Comparison of ENCODE assay signal across 15 cellular contexts in genomic region chr12:67633708-67634107, GRCh38. TPM values are rescaled to one million over a fixed set of nuclear protein-coding genes. Genes with fewer than 3 reads are reported as not detected.
DNase-seq lines count a peak whose midpoint lies in the region; ATAC-seq and TF ChIP-seq lines count a peak whose summit lies in the region.
"Had no signal": no experiment of that assay in that cellular context is flagged by ENCODE, and none has a peak within 500 bp of the region (broad histone marks: within the 10 kb centered on the region; RNA-seq: fewer than 3 reads in every experiment).

No MANE protein-coding gene starts in this region.

- H3K4me3 ChIP-seq in CD8-positive, alpha-beta T cell (ENCODE audit: low read depth, low read length) = no peak overlapping the region
- H3K4me3 ChIP-seq in mesenchymal stem cell (ENCODE audit: insufficient read depth in 1 of 2, low read depth in 1 of 2, low read length in 2 of 2) = no peak overlapping the region
- H3K4me3 ChIP-seq: BLaER1 treated with 17β-estradiol and CSF1 and Interleukin-3, amounts not matched to agents 10 nM and 100 nM; psoas muscle had no signal

- H3K14ac ChIP-seq in mesenchymal stem cell (ENCODE audit: low read length in 2 of 2) = no peak overlapping the region

- H3K4me1 Mint-ChIP-seq in CD8-positive, alpha-beta T cell (ENCODE audit: low read depth) = peaks cover 63% of the 10 kb centered on the region
- H3K4me1 Mint-ChIP-seq in activated naive CD8-positive, alpha-beta T cell treated with anti-CD3 and anti-CD28 coated beads, Interleukin-2, amount 50 U/mL, for 24 hours = peaks cover 62% of the 10 kb centered on the region
- peaks cover 46 to 77% (median 68%) of the 10 kb centered on the region in 4 donors for H3K4me1 Mint-ChIP-seq in naive thymus-derived CD8-positive, alpha-beta T cell

- no peak overlapping the region for H3K4ac ChIP-seq in mesenchymal stem cell (ENCODE audit: low read depth in 1 of 2, low read length in 2 of 2)

- no peak overlapping the region for H4K91ac ChIP-seq in mesenchymal stem cell (ENCODE audit: low read length)

- CTCF ChIA-PET in CD8-positive, alpha-beta T cell (lab: Charles Lee) = interaction anchor here (1.3 to 2.7 kb wide), 4 partner anchors 9 to 192 kb away, joined by 3 to 19 read pairs (median 8); partner anchors contain the start of gene DYRK2

- H3K27ac Mint-ChIP-seq in CD8-positive, alpha-beta T cell = peak overlapping the region; percentile 68
- H3K27ac Mint-ChIP-seq in activated naive CD8-positive, alpha-beta T cell treated with anti-CD3 and anti-CD28 coated beads, Interleukin-2, amount 50 U/mL, for 24 hours = peak overlapping the region; percentile 53
- peak overlapping the region; percentile 75 to 98 (median 90) for H3K27ac Mint-ChIP-seq in naive thymus-derived CD8-positive, alpha-beta T cell

- H3K9ac ChIP-seq in mesenchymal stem cell (ENCODE audit: low read length) = no peak overlapping the region
- H3K9ac ChIP-seq: BLaER1 treated with 17β-estradiol and CSF1 and Interleukin-3, amounts not matched to agents 10 nM and 100 nM had no signal

- H2BK5ac ChIP-seq in mesenchymal stem cell (ENCODE audit: low read depth, low read length, poor library complexity, severe bottlenecking) = no peak overlapping the region

- H2AK5ac ChIP-seq in mesenchymal stem cell (ENCODE audit: low read length, severe bottlenecking) = no peak overlapping the region

- H2BK120ac ChIP-seq in mesenchymal stem cell (ENCODE audit: low read depth, low read length) = no peak overlapping the region

- H3K23ac ChIP-seq in mesenchymal stem cell (ENCODE audit: low read length in 2 of 2) = no peak overlapping the region

- H3K27ac ChIP-seq in CD8-positive, alpha-beta T cell (ENCODE audit: low read depth, low read length) = no peak overlapping the region
- no peak overlapping the region for H3K27ac ChIP-seq in mesenchymal stem cell (ENCODE audit: low read length, poor library complexity, severe bottlenecking)
- H3K27ac ChIP-seq: psoas muscle had no signal

- 85% methylated on average over 1 of the region's 2 CpGs for WGBS in mesenchymal stem cell

- H3K4me2 ChIP-seq in mesenchymal stem cell (ENCODE audit: low read length, poor library complexity, severe bottlenecking) = no peak overlapping the region

- POLR2A ChIA-PET in CD8-positive, alpha-beta T cell (lab: Charles Lee) = interaction anchor here (1.1 to 12.0 kb wide), 5 partner anchors 9 to 118 kb away, joined by 3 to 143 read pairs (median 6); partner anchors contain the start of gene DYRK2
- POLR2A ChIA-PET in naive thymus-derived CD8-positive, alpha-beta T cell (lab: Charles Lee) = interaction anchor here (0.9 to 14.8 kb wide), 7 partner anchors 9 to 542 kb away, joined by 3 to 352 read pairs (median 9); partner anchors contain the start of gene DYRK2

- no peak overlapping the region for H3K18ac ChIP-seq in mesenchymal stem cell (ENCODE audit: low read depth in 1 of 2, low read length in 2 of 2)

- H4K8ac ChIP-seq in mesenchymal stem cell (ENCODE audit: low read length) = no peak overlapping the region

- H3K36me3 Mint-ChIP-seq in CD8-positive, alpha-beta T cell = no peaks in the 10 kb centered on the region
- H3K36me3 Mint-ChIP-seq in activated naive CD8-positive, alpha-beta T cell treated with anti-CD3 and anti-CD28 coated beads, Interleukin-2, amount 50 U/mL, for 24 hours (ENCODE audit: low read depth) = no peaks in the 10 kb centered on the region
- H3K36me3 Mint-ChIP-seq in naive thymus-derived CD8-positive, alpha-beta T cell = no peaks in the 10 kb centered on the region

- H3K27me3 ChIP-seq in CD8-positive, alpha-beta T cell (ENCODE audit: insufficient read depth, low read length) = no peaks in the 10 kb centered on the region
- no peaks in the 10 kb centered on the region for H3K27me3 ChIP-seq in mesenchymal stem cell (ENCODE audit: control insufficient read depth in 1 of 2, insufficient read depth in 1 of 2, low read length in 2 of 2)
- H3K27me3 ChIP-seq: BLaER1 treated with 17β-estradiol and CSF1 and Interleukin-3, amounts not matched to agents 10 nM and 100 nM had no signal

- H2AFZ ChIP-seq in mesenchymal stem cell (ENCODE audit: low read depth, low read length) = no peak overlapping the region

- H2BK12ac ChIP-seq in mesenchymal stem cell (ENCODE audit: low read length in 2 of 2) = no peak overlapping the region

- intact Hi-C loops in CD8-positive, alpha-beta T cell (cut with DNase I, micrococcal nuclease) = loop anchor here (5.0 kb wide), 3 partner anchors 76 to 361 kb away; no protein-coding TSS in a partner anchor

- peak overlapping the region; percentile 35 for H3K4me3 Mint-ChIP-seq in CD8-positive, alpha-beta T cell
- no peak overlapping the region for H3K4me3 Mint-ChIP-seq in activated naive CD8-positive, alpha-beta T cell treated with anti-CD3 and anti-CD28 coated beads, Interleukin-2, amount 50 U/mL, for 24 hours
- peak overlapping the region in 8 of 10 donors; percentile 5 to 60 (median 40) for H3K4me3 Mint-ChIP-seq in naive thymus-derived CD8-positive, alpha-beta T cell

- no peak for DNase-seq in CD8-positive, alpha-beta T cell
- DNase-seq in MV-4-11 (lab: John Stamatoyannopoulos, UW) (peak; percentile 28), GOT3 (lab: John Stamatoyannopoulos, UW) (no peak), H4 (ENCODE audit: low spot score) (no peak), mesenchymal stem cell (no peak), HCEC 1CT (no peak)
- DNase-seq in activated naive CD8-positive, alpha-beta T cell treated with anti-CD3 and anti-CD28 coated beads, Interleukin-2, amount 50 U/mL, for 24 hours = no peak
- DNase-seq in naive thymus-derived CD8-positive, alpha-beta T cell = peak in 1 of 10 donors; percentile 7
- DNase-seq: activated naive CD4-positive, alpha-beta T cell treated with anti-CD3 and anti-CD28 coated beads, Interleukin-2, amount 50 U/mL, for 16 hours; islet precursor cell; NCI-H146; psoas muscle; stimulated activated CD4-positive, alpha-beta T cell treated with anti-CD3 and anti-CD28 coated beads, Interleukin-1b, Interleukin-23, amount 100 ng/mL, for 48 hours; stimulated activated CD8-positive, alpha-beta memory T cell treated with anti-CD3 and anti-CD28 coated beads, Interleukin-4, amount 100 ng/mL, for 48 hours had no signal

- H3K9me3 Mint-ChIP-seq in CD8-positive, alpha-beta T cell = no peaks in the 10 kb centered on the region
- peaks cover 9% of the 10 kb centered on the region for H3K9me3 Mint-ChIP-seq in activated naive CD8-positive, alpha-beta T cell treated with anti-CD3 and anti-CD28 coated beads, Interleukin-2, amount 50 U/mL, for 24 hours
- peaks cover 0 to 18% (median 0%) of the 10 kb centered on the region in 9 donors for H3K9me3 Mint-ChIP-seq in naive thymus-derived CD8-positive, alpha-beta T cell

- no peak overlapping the region for H2BK15ac ChIP-seq in mesenchymal stem cell (ENCODE audit: low read depth, poor library complexity, severe bottlenecking)

- no peak for ATAC-seq in CD8-positive, alpha-beta T cell
- ATAC-seq in activated naive CD8-positive, alpha-beta T cell treated with anti-CD3 and anti-CD28 coated beads, Interleukin-2, amount 50 U/mL, for 24 hours = no peak
- no peak for ATAC-seq in naive thymus-derived CD8-positive, alpha-beta T cell
- ATAC-seq: psoas muscle had no signal

- no peaks in the 10 kb centered on the region for H3K27me3 Mint-ChIP-seq in CD8-positive, alpha-beta T cell (ENCODE audit: low read depth)
- H3K27me3 Mint-ChIP-seq in activated naive CD8-positive, alpha-beta T cell treated with anti-CD3 and anti-CD28 coated beads, Interleukin-2, amount 50 U/mL, for 24 hours = no peaks in the 10 kb centered on the region
- peaks cover 0 to 2% (median 0%) of the 10 kb centered on the region in 5 donors for H3K27me3 Mint-ChIP-seq in naive thymus-derived CD8-positive, alpha-beta T cell

- H3K9me3 ChIP-seq in CD8-positive, alpha-beta T cell (ENCODE audit: low read length) = no peaks in the 10 kb centered on the region
- no peaks in the 10 kb centered on the region for H3K9me3 ChIP-seq in mesenchymal stem cell (ENCODE audit: control insufficient read depth, low read length)
- H3K9me3 ChIP-seq: BLaER1 treated with 17β-estradiol and CSF1 and Interleukin-3, amounts not matched to agents 10 nM and 100 nM; psoas muscle had no signal

- peaks cover 62% of the 10 kb centered on the region for H3K4me1 ChIP-seq in CD8-positive, alpha-beta T cell (ENCODE audit: insufficient read depth, low read length)
- H3K4me1 ChIP-seq in mesenchymal stem cell (ENCODE audit: control insufficient read depth, insufficient read depth, low read depth, low read length) = peaks cover 3% of the 10 kb centered on the region
- H3K4me1 ChIP-seq: psoas muscle had no signal

- H3K79me1 ChIP-seq in mesenchymal stem cell (replicated peaks; ENCODE audit: low read length, poor library complexity, severe bottlenecking) = no peaks in the 10 kb centered on the region

- no peak for TF ChIP-seq CTCF in CD8-positive, alpha-beta T cell (IDR thresholded peaks at IDR 0.05)

- no peaks in the 10 kb centered on the region for H3K36me3 ChIP-seq in CD8-positive, alpha-beta T cell (ENCODE audit: insufficient read depth, low read length)
- H3K36me3 ChIP-seq in mesenchymal stem cell (ENCODE audit: control insufficient read depth in 1 of 2, insufficient read depth in 2 of 2, low read depth in 1 of 2, low read length in 2 of 2) = no peaks in the 10 kb centered on the region
- H3K36me3 ChIP-seq: BLaER1 treated with 17β-estradiol and CSF1 and Interleukin-3, amounts not matched to agents 10 nM and 100 nM had no signal

RNA-seq across cellular contexts. Expression of gene DYRK2, which starts 14.8 kb away (rescaled TPM):
- total RNA-seq in CD8-positive, alpha-beta T cell = 100 to 1,000 TPM; 118 to 122 TPM
- total RNA-seq in naive thymus-derived CD8-positive, alpha-beta T cell = 100 to 1,000 TPM; 189 to 206 TPM
- 10 to 100 TPM; 47.7 to 94.7 (median 62.4) TPM for polyA plus RNA-seq in naive thymus-derived CD8-positive, alpha-beta T cell
- total RNA-seq in H4 (2014; rRNA removed; shearing (Covaris generic)) = 4.4 and 10.7 TPM in 2 replicates
- polyA plus RNA-seq in mesenchymal stem cell (2013, experiment 1 of 2) = 16.8 TPM
- 16.8 TPM for polyA plus RNA-seq in mesenchymal stem cell (2013, experiment 2 of 2)

Comparison
In these comparisons a context has a peak if more than half of its experiments do, and no peak if none do; other contexts are left out.
1. RNA of gene DYRK2, which starts 14.8 kb away (total RNA-seq): 189 to 206 TPM in naive thymus-derived CD8-positive, alpha-beta T cell and 118 to 122 TPM in CD8-positive, alpha-beta T cell; 4.4 to 10.7 TPM in H4; every median in the first group is over 10 times any median in the second.
2. Peak in every context shown above with its lines, with median percentiles within 50 percentile points of each other: H3K27ac Mint-ChIP-seq.